Comparison of ENCODE assay signal across 23 cellular contexts in the genomic region with DNA sequence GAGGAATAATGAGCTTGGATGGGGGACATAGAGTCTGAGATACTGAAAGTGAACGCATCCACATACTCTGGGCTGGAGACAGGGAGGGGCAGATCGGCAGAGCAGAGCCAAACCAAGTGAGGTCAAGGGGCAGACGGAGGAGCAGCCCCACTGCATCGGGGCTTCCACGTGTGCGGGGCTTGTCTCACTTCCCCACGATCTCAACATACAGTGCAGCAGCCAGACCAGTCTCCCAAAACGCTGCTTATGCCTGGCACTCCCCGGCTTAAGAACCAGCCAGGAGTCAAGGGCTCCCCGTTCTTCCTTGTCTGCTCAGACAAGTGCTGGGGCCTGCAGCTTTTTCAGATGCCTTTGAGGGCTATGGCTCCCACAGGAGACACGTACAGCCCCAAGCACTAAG. TPM values are rescaled to one million over a fixed set of nuclear protein-coding genes. Genes with fewer than 3 reads are reported as not detected.
DNase-seq lines count a peak whose midpoint lies in the region; ATAC-seq, FAIRE-seq and TF ChIP-seq lines count a peak whose summit lies in the region.
"Had no signal": no experiment of that assay in that cellular context is flagged by ENCODE, and none has a peak within 500 bp of the region (broad histone marks: within the 10 kb centered on the region; RNA-seq: fewer than 3 reads in every experiment).

No MANE protein-coding gene starts in this region.

- H2BK12ac ChIP-seq in H1 (ENCODE audit: low read depth, low read length), result 0 out of 2 replicates have a peak overlapping the region, but pooled peaks have one; percentile 3

- H3K4me1 ChIP-seq in IMR-90 (ENCODE audit: control insufficient read depth, insufficient read depth, low read length), result no peaks in the 10 kb centered on the region
- no peaks in the 10 kb centered on the region for H3K4me1 ChIP-seq in H1 (replicated peaks in 1 of 4; ENCODE audit: control insufficient read depth in 3 of 4, insufficient read depth in 4 of 4, low read length in 3 of 4)
- no peaks in the 10 kb centered on the region for H3K4me1 ChIP-seq in spleen

- TF ChIP-seq POLR2A in IMR-90 (IDR thresholded peaks at IDR 0.05; ENCODE audit: low read depth, low read length) (no peak), H1 (IDR thresholded peaks at IDR 0.05; ENCODE audit: control extremely low read depth in 1 of 2, low read depth in 2 of 2, low read length in 2 of 2) (no peak), spleen (IDR thresholded peaks at IDR 0.05) (no peak)

- H3K4me3 Mint-ChIP-seq in activated naive CD8-positive, alpha-beta T cell treated with anti-CD3 and anti-CD28 coated beads, Interleukin-2, amount 10 ng/mL, durations not matched to agents 7 days and 5 days, result no peak overlapping the region
- no peak overlapping the region for H3K4me3 Mint-ChIP-seq in activated naive CD8-positive, alpha-beta T cell treated with anti-CD3 and anti-CD28 coated beads, Interleukin-2, amount 50 U/mL, for 24 hours
- H3K4me3 Mint-ChIP-seq: H9, HFFc6 had no signal

- no peaks in the 10 kb centered on the region for H3K79me2 ChIP-seq in H1 (ENCODE audit: control insufficient read depth in 1 of 2, insufficient read depth in 2 of 2, low read length in 2 of 2)

- no peaks in the 10 kb centered on the region for H3K27me3 Mint-ChIP-seq in activated naive CD8-positive, alpha-beta T cell treated with anti-CD3 and anti-CD28 coated beads, Interleukin-2, amount 10 ng/mL, durations not matched to agents 7 days and 5 days
- no peaks in the 10 kb centered on the region for H3K27me3 Mint-ChIP-seq in activated naive CD8-positive, alpha-beta T cell treated with anti-CD3 and anti-CD28 coated beads, Interleukin-2, amount 50 U/mL, for 24 hours

- H3K18ac ChIP-seq in IMR-90 (ENCODE audit: low read depth, low read length), result no peak overlapping the region
- H3K18ac ChIP-seq in H1 (ENCODE audit: extremely low read depth, low read length), result no peak overlapping the region

- no peak overlapping the region for H2BK120ac ChIP-seq in IMR-90 (ENCODE audit: low read depth, low read length)
- no peak overlapping the region for H2BK120ac ChIP-seq in H1 (replicated peaks; ENCODE audit: low read depth, low read length)

- H3K36me3 Mint-ChIP-seq in activated naive CD8-positive, alpha-beta T cell treated with anti-CD3 and anti-CD28 coated beads, Interleukin-2, amount 10 ng/mL, durations not matched to agents 7 days and 5 days, result peaks cover 18% of the 10 kb centered on the region
- no peaks in the 10 kb centered on the region for H3K36me3 Mint-ChIP-seq in activated naive CD8-positive, alpha-beta T cell treated with anti-CD3 and anti-CD28 coated beads, Interleukin-2, amount 50 U/mL, for 24 hours (ENCODE audit: low read depth)

- no peak overlapping the region for H3K56ac ChIP-seq in IMR-90 (ENCODE audit: extremely low read depth, insufficient read depth, low read length)
- H3K56ac ChIP-seq in H1 (replicated peaks; ENCODE audit: insufficient read length, low read depth, low read length), result no peak overlapping the region

- TF ChIP-seq RAD21 in IMR-90 (IDR thresholded peaks at IDR 0.05; ENCODE audit: low read length) (no peak), H1 (IDR thresholded peaks at IDR 0.05 in 1 of 2, conservative IDR thresholded peaks at IDR 0.05 in 1 of 2; ENCODE audit: low read depth in 2 of 2, low read length in 2 of 2) (no peak)

- H4K5ac ChIP-seq in IMR-90 (ENCODE audit: low read depth, low read length), result no peak overlapping the region
- H4K5ac ChIP-seq in H1 (ENCODE audit: insufficient read length, low read depth, low read length), result no peak overlapping the region

- no peak overlapping the region for H2AK9ac ChIP-seq in IMR-90 (replicated peaks; ENCODE audit: low read depth, low read length, poor library complexity)

- no peak overlapping the region for H4K91ac ChIP-seq in IMR-90 (ENCODE audit: insufficient read depth, low read depth, low read length)
- H4K91ac ChIP-seq in H1 (replicated peaks; ENCODE audit: insufficient read length, low read length), result no peak overlapping the region

- no peaks in the 10 kb centered on the region for H3K23me2 ChIP-seq in H1 (ENCODE audit: low read depth, low read length)

- peaks cover 3% of the 10 kb centered on the region for H3K4me1 Mint-ChIP-seq in activated naive CD8-positive, alpha-beta T cell treated with anti-CD3 and anti-CD28 coated beads, Interleukin-2, amount 10 ng/mL, durations not matched to agents 7 days and 5 days
- no peaks in the 10 kb centered on the region for H3K4me1 Mint-ChIP-seq in activated naive CD8-positive, alpha-beta T cell treated with anti-CD3 and anti-CD28 coated beads, Interleukin-2, amount 50 U/mL, for 24 hours
- H3K4me1 Mint-ChIP-seq: H9 had no signal

- no peak for TF ChIP-seq EP300 in H1 (IDR thresholded peaks at IDR 0.05; ENCODE audit: borderline replicate concordance in 1 of 2, low read depth in 2 of 2, low read length in 2 of 2)

- H2AFZ ChIP-seq in IMR-90 (replicated peaks; ENCODE audit: low read length, poor library complexity), result no peak overlapping the region
- no peak overlapping the region for H2AFZ ChIP-seq in H1 (ENCODE audit: low read length)

- ATAC-seq in activated naive CD8-positive, alpha-beta T cell treated with anti-CD3 and anti-CD28 coated beads, Interleukin-2, amount 10 ng/mL, durations not matched to agents 7 days and 5 days (ENCODE audit: low read depth), result no peak
- no peak for ATAC-seq in activated naive CD8-positive, alpha-beta T cell treated with anti-CD3 and anti-CD28 coated beads, Interleukin-2, amount 50 U/mL, for 24 hours
- ATAC-seq in IMR-90 (ENCODE audit: low read depth), result peak; percentile 16
- ATAC-seq: PC-3 had no signal

- no peak overlapping the region for H3K4ac ChIP-seq in IMR-90 (ENCODE audit: low read depth, low read length)
- no peak overlapping the region for H3K4ac ChIP-seq in H1 (replicated peaks; ENCODE audit: insufficient read length, low read depth, low read length)

- H4K8ac ChIP-seq in IMR-90 (ENCODE audit: low read depth in 2 of 2, low read length in 2 of 2) (no peak overlapping the region), H1 (ENCODE audit: extremely low read depth, insufficient read depth, low read length) (no peak overlapping the region)

- H3K27ac ChIP-seq in IMR-90 (ENCODE audit: insufficient read depth, low read length) (no peak overlapping the region), H1 (ENCODE audit: low read depth, low read length) (no peak overlapping the region), spleen (no peak overlapping the region)

- peak overlapping the region; percentile 55 for H3K27ac Mint-ChIP-seq in activated naive CD8-positive, alpha-beta T cell treated with anti-CD3 and anti-CD28 coated beads, Interleukin-2, amount 10 ng/mL, durations not matched to agents 7 days and 5 days
- no peak overlapping the region for H3K27ac Mint-ChIP-seq in activated naive CD8-positive, alpha-beta T cell treated with anti-CD3 and anti-CD28 coated beads, Interleukin-2, amount 50 U/mL, for 24 hours
- H3K27ac Mint-ChIP-seq: HFFc6 had no signal

- H4K20me1 ChIP-seq in IMR-90 (ENCODE audit: insufficient read depth, low read length) (no peaks in the 10 kb centered on the region), H1 (replicated peaks in 1 of 2; ENCODE audit: control insufficient read depth in 1 of 2, insufficient read depth in 2 of 2, low read length in 2 of 2) (no peaks in the 10 kb centered on the region)

- H3K4me3 ChIP-seq in IMR-90 (ENCODE audit: insufficient read depth, low read depth, low read length), result no peak overlapping the region
- no peak overlapping the region for H3K4me3 ChIP-seq in H1 (ENCODE audit: extremely low read depth in 1 of 4, insufficient read depth in 2 of 4, low read depth in 3 of 4, low read length in 4 of 4)
- no peak overlapping the region for H3K4me3 ChIP-seq in spleen
- H3K4me3 ChIP-seq: MG63 had no signal

- H2AK5ac ChIP-seq in IMR-90 (ENCODE audit: low read depth, low read length) (no peak overlapping the region), H1 (ENCODE audit: low read depth, low read length) (no peak overlapping the region)

- no peak for FAIRE-seq in H1 (lab: Jason Lieb, UNC)

- H3K9ac ChIP-seq in IMR-90 (ENCODE audit: low read depth, low read length), result no peak overlapping the region
- no peak overlapping the region for H3K9ac ChIP-seq in H1 (replicated peaks in 1 of 4; ENCODE audit: extremely low read depth in 1 of 4, low read depth in 3 of 4, low read length in 3 of 4)
- H3K9ac ChIP-seq: SK-N-SH had no signal

- H2BK15ac ChIP-seq in IMR-90 (ENCODE audit: low read depth, low read length) (no peak overlapping the region), H1 (ENCODE audit: low read length) (no peak overlapping the region)

- no peak for DNase-seq in activated naive CD8-positive, alpha-beta T cell treated with anti-CD3 and anti-CD28 coated beads, Interleukin-2, amount 10 ng/mL, durations not matched to agents 7 days and 5 days
- no peak for DNase-seq in activated naive CD8-positive, alpha-beta T cell treated with anti-CD3 and anti-CD28 coated beads, Interleukin-2, amount 50 U/mL, for 24 hours
- DNase-seq in IMR-90 (no peak), H1 (ENCODE audit: low read depth in 1 of 2, low spot score in 2 of 2) (no peak), spleen (peak; percentile 54), UCSD-AML1 (lab: John Stamatoyannopoulos, UW; ENCODE audit: unreplicated experiment) (no peak), GM13976 (ENCODE audit: low spot score) (no peak), NCI-H526 treated with DMSO at 0.1 percent for 48 hours (lab: John Stamatoyannopoulos, UW) (no peak)
- DNase-seq: 8988T, ACHN, DMS153, H9, HFFc6, KG1, MG63, NCI-H1105 treated with DMSO at 0.1 percent for 48 hours, NCI-H146, NCI-H1930, NCI-H2107, NCI-H524, NCI-H774, PC-3, SK-N-SH had no signal

- H3K36me3 ChIP-seq in IMR-90 (ENCODE audit: control insufficient read depth, insufficient read depth, low read length) (peaks cover 3% of the 10 kb centered on the region; the same call in 1 of the 2 replicates), H1 (ENCODE audit: control insufficient read depth in 2 of 4, insufficient read depth in 4 of 4, low read length in 3 of 4) (no peaks in the 10 kb centered on the region), spleen (peaks cover 3 to 88% (median 18%) of the 10 kb centered on the region in 6 donors)
- H3K36me3 ChIP-seq: MG63 had no signal

- no peak overlapping the region for H2BK20ac ChIP-seq in IMR-90 (ENCODE audit: low read depth, low read length)
- H2BK20ac ChIP-seq in H1 (ENCODE audit: low read length), result no peak overlapping the region

- dilution Hi-C loops in IMR-90 (cut with HindIII; ENCODE audit: low sequenced_read_pairs, unreplicated experiment), result no loop called here

- BruUV-seq in IMR-90 (replicated peaks; lab: Mats Ljungman, UMichigan), result no TSS peak

- no peaks in the 10 kb centered on the region for H3K79me1 ChIP-seq in IMR-90 (ENCODE audit: low read depth in 1 of 2, low read length in 2 of 2)
- no peaks in the 10 kb centered on the region for H3K79me1 ChIP-seq in H1 (ENCODE audit: low read depth, low read length)

- no peak overlapping the region for H3K4me2 ChIP-seq in IMR-90 (ENCODE audit: low read depth, low read length)
- H3K4me2 ChIP-seq in H1 (ENCODE audit: insufficient read depth in 1 of 2, low read depth in 2 of 2, low read length in 2 of 2), result no peak overlapping the region
- H3K4me2 ChIP-seq: SK-N-SH had no signal

- H3K9me1 ChIP-seq in IMR-90 (ENCODE audit: insufficient read depth, low read length), result peaks cover 4% of the 10 kb centered on the region; the same call in 1 of the 2 replicates

- POLR2A ChIA-PET in activated naive CD8-positive, alpha-beta T cell treated with anti-CD3 and anti-CD28 coated beads, Interleukin-2, amount 10 ng/mL, durations not matched to agents 7 days and 5 days (lab: Charles Lee), result no interaction called here
- POLR2A ChIA-PET in IMR-90 (lab: Charles Lee; ENCODE audit: unreplicated experiment) (no interaction called here), H1 (lab: Charles Lee; ENCODE audit: partially characterized antibody) (interaction anchor here (0.6 to 1.3 kb wide), 2 partner anchors 9 to 417 kb away, joined by 3 to 4 read pairs; no protein-coding TSS in a partner anchor)

- no peaks in the 10 kb centered on the region for H3K9me3 Mint-ChIP-seq in activated naive CD8-positive, alpha-beta T cell treated with anti-CD3 and anti-CD28 coated beads, Interleukin-2, amount 10 ng/mL, durations not matched to agents 7 days and 5 days
- no peaks in the 10 kb centered on the region for H3K9me3 Mint-ChIP-seq in activated naive CD8-positive, alpha-beta T cell treated with anti-CD3 and anti-CD28 coated beads, Interleukin-2, amount 50 U/mL, for 24 hours
- H3K9me3 Mint-ChIP-seq: H9, HFFc6 had no signal

- H3K9me3 ChIP-seq in IMR-90 (ENCODE audit: control insufficient read depth, insufficient read depth, low read length) (no peaks in the 10 kb centered on the region), H1 (ENCODE audit: insufficient read depth in 2 of 2, low read depth in 1 of 2, low read length in 1 of 2) (no peaks in the 10 kb centered on the region), spleen (no peaks in the 10 kb centered on the region)
- H3K9me3 ChIP-seq: MG63, SK-N-SH had no signal

- TF ChIP-seq CTCF in IMR-90 (conservative IDR thresholded peaks at IDR 0.05; ENCODE audit: low read depth, low read length) (no peak), H1 (IDR thresholded peaks at IDR 0.05; ENCODE audit: control extremely low read depth in 1 of 3, insufficient read depth in 1 of 3, low read depth in 1 of 3, low read length in 3 of 3) (no peak), spleen (IDR thresholded peaks at IDR 0.05 in 8 of 11, conservative IDR thresholded peaks at IDR 0.05 in 3 of 11) (no peak), GM13976 (IDR thresholded peaks at IDR 0.05; ENCODE audit: borderline replicate concordance, control extremely low read depth, extremely low read depth, insufficient read depth, missing control alignments) (no peak)

- CTCF ChIA-PET in IMR-90 (lab: Yijun Ruan, JAX), result interaction anchor here (0.6 to 1.2 kb wide), 2 partner anchors 11 to 88 kb away, joined by 3 to 4 read pairs; no protein-coding TSS in a partner anchor
- CTCF ChIA-PET in H1 (lab: Charles Lee; ENCODE audit: partially characterized antibody), result interaction anchor here (0.7 to 5.0 kb wide), 10 partner anchors 13 to 434 kb away, joined by 3 to 25 read pairs (median 5); no protein-coding TSS in a partner anchor

- H3K23ac ChIP-seq in IMR-90 (ENCODE audit: low read depth, low read length) (no peak overlapping the region), H1 (ENCODE audit: insufficient read length) (no peak overlapping the region)

- H3K14ac ChIP-seq in IMR-90 (replicated peaks; ENCODE audit: low read depth, low read length) (no peak overlapping the region), H1 (ENCODE audit: insufficient read length) (no peak overlapping the region)

- H3K27me3 ChIP-seq in IMR-90 (ENCODE audit: control insufficient read depth, insufficient read depth, low read length), result peaks cover 1% of the 10 kb centered on the region; the same call in 1 of the 2 replicates
- no peaks in the 10 kb centered on the region for H3K27me3 ChIP-seq in H1 (replicated peaks in 1 of 4; ENCODE audit: control insufficient read depth in 3 of 4, extremely low read depth in 1 of 4, insufficient read depth in 3 of 4, low read length in 3 of 4)
- no peaks in the 10 kb centered on the region for H3K27me3 ChIP-seq in spleen (replicated peaks in 1 of 7)
- H3K27me3 ChIP-seq: MG63 had no signal

- 52% methylated on average over 6 of the region's 11 CpGs; no CpG with 5 or more reads in 1 of the 2 experiments for WGBS in IMR-90 (ENCODE audit: extremely low coverage in 2 of 2, insufficient read length in 1 of 2), 2 experiments
- WGBS in H1 (ENCODE audit: extremely low coverage in 1 of 2, insufficient coverage in 1 of 2, insufficient read length in 1 of 2, insufficient replicate concordance in 2 of 2, low coverage in 1 of 2, low lambda C conversion rate in 2 of 2, missing lambda C conversion rate in 1 of 2), 2 experiments, result 89% methylated on average over 9 of the region's 11 CpGs; no CpG with 5 or more reads in 1 of the 2 experiments
- WGBS in spleen, 5 donors, result 64 to 86% (median 76%) methylated on average over 11 of the region's 11 CpGs

- in situ Hi-C loops in IMR-90 (cut with MboI; ENCODE audit: low sequenced_read_pairs) (no loop called here), GM13976 (cut with MboI; ENCODE audit: low sequenced_read_pairs, unreplicated experiment) (loop anchor here (25.0 kb wide), 1 partner anchor 532 kb away; the partner anchor contains the start of gene KLRG2)

- intact Hi-C loops in IMR-90 (cut with micrococcal nuclease), result no loop called here
- intact Hi-C loops in spleen (cut with DNase I; ENCODE audit: low total_unique reads), result no loop called here

- no peak overlapping the region for H2BK5ac ChIP-seq in IMR-90 (ENCODE audit: low read depth, low read length, poor library complexity, severe bottlenecking)
- H2BK5ac ChIP-seq in H1 (ENCODE audit: low read depth, low read length), result no peak overlapping the region

RNA-seq across cellular contexts. Expression of gene PARP12, which starts 43.6 kb away (rescaled TPM):
- 100 to 1,000 TPM; 125 to 126 TPM for total RNA-seq in activated naive CD8-positive, alpha-beta T cell treated with anti-CD3 and anti-CD28 coated beads, Interleukin-2, amount 10 ng/mL, durations not matched to agents 7 days and 5 days
- total RNA-seq in IMR-90 (2012; rRNA removed) (6.9 and 7.2 TPM in 2 replicates), spleen (100 to 1,000 TPM in 1 of 7 donors, 10 to 100 TPM in 6; 60.8 to 101 (median 77.5) TPM)
- polyA plus RNA-seq in IMR-90 (2012; rRNA removed) (11.3 and 14.0 TPM in 2 replicates), H1 (2011; rRNA removed) (19.4 and 21.5 TPM in 2 replicates), spleen (10 to 100 TPM; 26.9 to 68.4 (median 59.2) TPM)
- 12.1 and 12.8 TPM in 2 replicates for polyA plus RNA-seq in IMR-90 (2012; cell fraction: cytosol; rRNA removed)
- 25.9 and 32.5 TPM in 2 replicates for polyA plus RNA-seq in IMR-90 (2012; cell fraction: nucleus; rRNA removed; ENCODE audit: low replicate concordance)
- 9.0 and 10.6 TPM in 2 replicates for total RNA-seq in H1 (2021; fragmentation: NEBNext Ultra II Directional; extraction: Animal tissue kit (Norgen Biotek cat#: 25700))
- 15.6 TPM for polyA plus RNA-seq in H1 (2011; cell fraction: cytosol; rRNA removed)
- 29.0 TPM for polyA plus RNA-seq in H1 (2011; cell fraction: nucleus; rRNA removed)
- 9.9 to 13.6 TPM (median 12.0 TPM) in 4 replicates for polyA plus RNA-seq in H1 (2012, experiment 1 of 2)
- polyA plus RNA-seq in H1 (2012, experiment 2 of 2), result 7.7 TPM
- polyA plus RNA-seq in H1 (2013, experiment 1 of 2), result 5.4 TPM
- 5.1 TPM for polyA plus RNA-seq in H1 (2013, experiment 2 of 2)
- 14.6 and 21.4 TPM in 2 replicates for polyA minus RNA-seq in H1 (2011; rRNA and poly(A)+ RNA removed)
- 12.9 TPM for polyA minus RNA-seq in H1 (2011; cell fraction: cytosol; rRNA and poly(A)+ RNA removed)
- 12.8 TPM for polyA minus RNA-seq in H1 (2011; cell fraction: nucleus; rRNA and poly(A)+ RNA removed)
